Comparison of ENCODE assay signal across 8 cellular contexts in the genomic region with DNA sequence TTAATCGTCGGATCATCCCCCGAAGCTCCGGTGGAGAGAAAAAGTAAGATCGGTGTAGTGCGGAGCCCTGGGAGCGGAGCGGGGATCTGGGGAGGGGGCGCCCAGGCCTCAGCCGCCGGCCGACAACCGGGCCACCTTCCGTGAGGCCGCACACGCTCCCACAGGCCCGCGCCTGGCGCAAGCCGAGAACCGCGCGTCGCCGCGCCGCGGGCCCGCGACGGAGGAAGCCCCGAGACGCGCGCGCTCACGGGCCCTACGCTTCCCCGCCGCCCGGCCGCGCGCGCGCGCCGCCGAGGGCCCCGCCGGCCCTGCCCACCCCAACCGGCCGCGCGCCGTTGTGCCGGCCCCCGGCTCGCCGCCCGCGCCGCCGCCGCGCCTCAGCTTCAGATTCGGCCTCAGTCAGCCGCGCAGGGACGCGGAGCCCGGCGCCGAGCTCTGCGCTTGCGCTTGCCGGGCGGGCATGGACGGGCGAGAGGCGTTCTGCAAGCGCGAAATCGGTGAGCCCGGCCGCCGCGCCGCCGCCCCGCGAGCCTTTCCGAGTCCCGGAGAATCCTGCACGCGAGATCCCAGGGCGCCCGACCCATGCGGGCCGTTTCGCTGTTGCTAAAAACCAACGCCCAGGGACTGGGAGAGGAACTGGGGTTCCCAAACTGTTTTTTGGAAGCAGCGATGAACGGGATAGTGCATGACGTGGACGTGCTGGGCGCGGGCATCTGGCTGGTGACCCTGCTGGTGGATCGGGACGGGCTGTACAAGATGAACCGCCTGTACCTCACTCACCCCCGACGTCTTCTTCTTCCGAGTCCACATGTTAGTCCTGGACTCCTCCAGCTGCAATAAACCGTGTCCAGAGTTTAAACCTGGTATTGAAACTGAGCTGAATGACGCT. TPM values are rescaled to one million over a fixed set of nuclear protein-coding genes. Genes with fewer than 3 reads are reported as not detected.
DNase-seq lines count a peak whose midpoint lies in the region; ATAC-seq and TF ChIP-seq lines count a peak whose summit lies in the region.

No MANE protein-coding gene starts in this region.

- no peaks in the 10 kb centered on the region for H3K9me3 ChIP-seq in SU-DHL-6 (ENCODE audit: insufficient read depth, low read length)
- H3K9me3 ChIP-seq in heart left ventricle, result no peaks in the 10 kb centered on the region
- no peaks in the 10 kb centered on the region for H3K9me3 ChIP-seq in transverse colon

- H3K27ac ChIP-seq in SU-DHL-6 (ENCODE audit: low read depth, low read length), result no peak overlapping the region
- H3K27ac ChIP-seq in heart left ventricle, result peak overlapping the region; percentile 66 to 95 (median 88)
- peak overlapping the region; percentile 91 to 98 (median 96) for H3K27ac ChIP-seq in transverse colon

- H3K27me3 ChIP-seq in SU-DHL-6 (ENCODE audit: low read length) (no peaks in the 10 kb centered on the region), heart left ventricle (peaks cover 0 to 4% (median 0%) of the 10 kb centered on the region in 9 donors), transverse colon (no peaks in the 10 kb centered on the region)

- H3K4me2 ChIP-seq in SU-DHL-6 (ENCODE audit: low read depth, low read length, poor library complexity, severe bottlenecking), result peak overlapping the region; percentile 62

- H3F3A ChIP-seq in SU-DHL-6 (ENCODE audit: insufficient read depth), result 0 out of 2 replicates have a peak, but pooled peaks cover 4% of the 10 kb centered on the region

- H3K27me3 Mint-ChIP-seq in activated naive CD8-positive, alpha-beta T cell treated with anti-CD3 and anti-CD28 coated beads, Interleukin-2, amount 50 U/mL, for 24 hours, result peaks cover 13% of the 10 kb centered on the region

- TF ChIP-seq POLR2A in GM10847 (IDR thresholded peaks at IDR 0.05; ENCODE audit: extremely low read depth, insufficient read length) (peak; percentile 68), heart left ventricle (IDR thresholded peaks at IDR 0.05) (peak in 1 of 2 donors; percentile 46), transverse colon (IDR thresholded peaks at IDR 0.05) (no peak)

- in situ Hi-C loops in transverse colon (cut with MboI; ENCODE audit: low pct_ligation_motif_present in 1 of 4, low pct_unique_long_range_greater_than_20kb in 1 of 4, low sequenced_read_pairs in 3 of 4), result loop anchor here in 3 of 4 donors (25.0 kb wide), 1 partner anchor 680 kb away; no protein-coding TSS in a partner anchor

- H3K9me3 Mint-ChIP-seq in activated naive CD8-positive, alpha-beta T cell treated with anti-CD3 and anti-CD28 coated beads, Interleukin-2, amount 50 U/mL, for 24 hours, result no peaks in the 10 kb centered on the region

- H3K4me3 ChIP-seq in HFF-Myc (replicated peaks; ENCODE audit: low read depth, low read length) (peak overlapping the region; percentile 70), SU-DHL-6 (ENCODE audit: insufficient read depth, low read length, poor library complexity, severe bottlenecking) (peak overlapping the region; percentile 65), heart left ventricle (peak overlapping the region; percentile 54 to 90 (median 74)), transverse colon (peak overlapping the region; percentile 52 to 86 (median 65))

- 0 to 2% (median 1%) methylated on average over 35 to 116 of the region's 116 CpGs for WGBS in heart left ventricle, 4 donors
- WGBS in transverse colon (ENCODE audit: low coverage in 1 of 2), 2 donors, result 0 to 7% methylated on average over 3 to 88 of the region's 116 CpGs

- no peak for DNase-seq in HFF-Myc (ENCODE audit: extremely low read depth, low read depth)
- peak; percentile 69 for DNase-seq in MV-4-11 (lab: John Stamatoyannopoulos, UW)
- DNase-seq in activated naive CD8-positive, alpha-beta T cell treated with anti-CD3 and anti-CD28 coated beads, Interleukin-2, amount 50 U/mL, for 24 hours, result peak; percentile 91
- DNase-seq in heart left ventricle, result peak; percentile 86 to 94 (median 90)
- peak; percentile 56 to 98 (median 82) for DNase-seq in posterior cingulate gyrus
- DNase-seq in transverse colon, result peak; percentile 87

- H4K20me1 ChIP-seq in SU-DHL-6 (ENCODE audit: low read depth, low read length), result no peaks in the 10 kb centered on the region

- H2AFZ ChIP-seq in SU-DHL-6 (ENCODE audit: low read depth, low read length, severe bottlenecking), result peak overlapping the region; percentile 87

- H3K4me1 Mint-ChIP-seq in activated naive CD8-positive, alpha-beta T cell treated with anti-CD3 and anti-CD28 coated beads, Interleukin-2, amount 50 U/mL, for 24 hours, result peaks cover 39% of the 10 kb centered on the region

- H3K36me3 ChIP-seq in SU-DHL-6 (ENCODE audit: low read length), result no peaks in the 10 kb centered on the region
- no peaks in the 10 kb centered on the region for H3K36me3 ChIP-seq in heart left ventricle
- H3K36me3 ChIP-seq in transverse colon, result no peaks in the 10 kb centered on the region

- no peak for TF ChIP-seq EP300 in transverse colon (IDR thresholded peaks at IDR 0.05; ENCODE audit: low read depth)

- H3K9ac ChIP-seq in SU-DHL-6 (ENCODE audit: low read length), result peak overlapping the region; percentile 63

- no peaks in the 10 kb centered on the region for H3K79me2 ChIP-seq in SU-DHL-6 (ENCODE audit: insufficient read depth, low read length)

- H3K27ac Mint-ChIP-seq in activated naive CD8-positive, alpha-beta T cell treated with anti-CD3 and anti-CD28 coated beads, Interleukin-2, amount 50 U/mL, for 24 hours, result peak overlapping the region; percentile 78

- peak; percentile 90 for ATAC-seq in activated naive CD8-positive, alpha-beta T cell treated with anti-CD3 and anti-CD28 coated beads, Interleukin-2, amount 50 U/mL, for 24 hours
- peak; percentile 65 to 97 (median 92) for ATAC-seq in heart left ventricle

- peak overlapping the region; percentile 88 for H3K4me3 Mint-ChIP-seq in activated naive CD8-positive, alpha-beta T cell treated with anti-CD3 and anti-CD28 coated beads, Interleukin-2, amount 50 U/mL, for 24 hours

- H3K36me3 Mint-ChIP-seq in activated naive CD8-positive, alpha-beta T cell treated with anti-CD3 and anti-CD28 coated beads, Interleukin-2, amount 50 U/mL, for 24 hours (ENCODE audit: low read depth), result no peaks in the 10 kb centered on the region

- no peak for TF ChIP-seq CTCF in HFF-Myc (IDR thresholded peaks at IDR 0.05; ENCODE audit: low read depth, low read length, missing control alignments)
- TF ChIP-seq CTCF in SU-DHL-6 (IDR thresholded peaks at IDR 0.05; ENCODE audit: insufficient read depth, low read length, poor library complexity, severe bottlenecking), result no peak
- TF ChIP-seq CTCF in heart left ventricle (IDR thresholded peaks at IDR 0.05), result peak in 1 of 12 donors; percentile 9
- peak in 1 of 5 experiments; percentile 32 for TF ChIP-seq CTCF in transverse colon (IDR thresholded peaks at IDR 0.05)

- H3K4me1 ChIP-seq in heart left ventricle (peaks cover 0 to 17% (median 8%) of the 10 kb centered on the region in 12 donors), transverse colon (peaks cover 0 to 17% (median 7%) of the 10 kb centered on the region in 4 donors)

- H3K9me2 ChIP-seq in SU-DHL-6 (replicated peaks; ENCODE audit: insufficient read depth, low read length), result no peaks in the 10 kb centered on the region

- intact Hi-C loops in heart left ventricle (cut with DNase I) (no loop called here), posterior cingulate gyrus (cut with DNase I) (loop anchor here (5.0 kb wide), 1 partner anchor 75 kb away; a partner anchor contains a TSS), transverse colon (cut with DNase I; ENCODE audit: low total_unique reads) (no loop called here)

RNA-seq across cellular contexts. Expression of a gene that starts 28.0 kb away (rescaled TPM):
- total RNA-seq in heart left ventricle (1 to 10 TPM in 4 of 9 donors, under 1 TPM in 5; 0.14 to 2.0 (median 0.82) TPM), transverse colon (1 to 10 TPM; 1.1 to 7.0 (median 2.5) TPM)
- 1 to 10 TPM in 1 of 2 donors, under 1 TPM in 1; 0.37 to 1.2 TPM for polyA plus RNA-seq in heart left ventricle
